20 cellular contexts compared by ENCODE assay signal in the genomic region with DNA sequence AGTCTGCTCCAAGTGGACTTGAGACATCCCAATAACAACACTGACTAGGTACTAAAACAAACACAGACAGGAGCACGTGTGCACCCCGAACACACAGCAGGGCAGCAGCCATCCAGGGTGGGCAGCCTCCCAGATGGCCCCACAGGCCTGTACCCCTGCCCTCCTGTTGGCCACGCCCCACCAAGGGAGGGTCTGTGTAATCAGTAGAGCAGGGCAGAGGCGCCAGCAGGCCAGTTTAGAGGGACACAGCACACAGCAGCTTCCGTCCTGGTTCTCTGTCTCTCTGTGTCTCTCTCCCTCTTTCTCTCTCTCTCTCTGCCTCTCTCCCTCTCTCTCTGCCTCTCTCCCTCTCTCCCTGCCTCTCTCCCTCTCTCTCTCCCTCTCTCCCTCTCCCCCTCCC. TPM values are rescaled to one million over a fixed set of nuclear protein-coding genes. Genes with fewer than 3 reads are reported as not detected.
DNase-seq lines count a peak whose midpoint lies in the region; ATAC-seq and TF ChIP-seq lines count a peak whose summit lies in the region.
"Had no signal": no experiment of that assay in that cellular context is flagged by ENCODE, and none has a peak within 500 bp of the region (broad histone marks: within the 10 kb centered on the region; RNA-seq: fewer than 3 reads in every experiment).

No MANE protein-coding gene starts in this region.

- DNase-seq in ACHN (peak; percentile 31), SJCRH30 (peak; percentile 81 to 82), left colon (peak; percentile 53 to 61), HPDE6-E6E7 (ENCODE audit: extremely low spot score) (no peak), A673 (ENCODE audit: low spot score) (no peak)
- DNase-seq: activated CD4-positive, alpha-beta T cell treated with anti-CD3 and anti-CD28 coated beads, Interleukin-2, amount 50 U/mL, for 1 hour; activated naive CD4-positive, alpha-beta T cell treated with Interleukin-2 at 50 U/mL for 16 hours; AML-193; anterior cingulate cortex; heart left ventricle; immature natural killer cell; lower lobe of right lung; NCI-H1694; NCI-H446; stimulated activated CD4-positive, alpha-beta T cell treated with anti-CD3 and anti-CD28 coated beads, Interleukin-4, amount 100 ng/mL, for 1 hour had no signal

- H3K4me1 ChIP-seq in HEK293 (ENCODE audit: control insufficient read depth, insufficient read depth, low read length) (peaks cover 11% of the 10 kb centered on the region), SJCRH30 (peaks cover 35% of the 10 kb centered on the region), A673 (ENCODE audit: insufficient read depth, low read length, poor library complexity, severe bottlenecking) (peaks cover 40% of the 10 kb centered on the region)

- intact Hi-C loops in left colon (cut with DNase I, micrococcal nuclease) (no loop called here), A673 (cut with micrococcal nuclease; ENCODE audit: unreplicated experiment) (no loop called here)

- peak; percentile 39 for ATAC-seq in left colon
- no peak for ATAC-seq in HG02970 (IDR thresholded peaks at IDR 0.05; ENCODE audit: low FRiP score, unreplicated experiment)
- no peak for ATAC-seq in GM18517 (IDR thresholded peaks at IDR 0.05; ENCODE audit: unreplicated experiment)
- ATAC-seq: heart left ventricle, pancreas had no signal

- H3K27ac ChIP-seq in HEK293 (ENCODE audit: extremely low read depth, low read depth, low read length), result no peak overlapping the region
- no peak overlapping the region for H3K27ac ChIP-seq in SJCRH30
- no peak overlapping the region for H3K27ac ChIP-seq in A673 (ENCODE audit: low read depth, low read length, poor library complexity, severe bottlenecking)
- H3K27ac ChIP-seq: heart left ventricle, lower lobe of right lung, pancreas had no signal

- H3K27me3 ChIP-seq in SJCRH30, result no peaks in the 10 kb centered on the region; the same call in 1 of the 2 replicates
- no peaks in the 10 kb centered on the region for H3K27me3 ChIP-seq in A673 (replicated peaks; ENCODE audit: insufficient read depth, low read depth, low read length, poor library complexity)
- H3K27me3 ChIP-seq: heart left ventricle, pancreas had no signal

- CTCF ChIA-PET in HEK293 (lab: Yijun Ruan, JAX) (no interaction called here), A673 (lab: Charles Lee) (no interaction called here)

- BruUV-seq in A673 (replicated peaks; lab: Mats Ljungman, UMichigan), result no TSS peak

- in situ Hi-C loops in ACHN (cut with HindIII; ENCODE audit: low pct_ligation_motif_present, low pct_unique_long_range_greater_than_20kb, low sequenced_read_pairs), result no loop called here

- no peaks in the 10 kb centered on the region for H3K36me3 ChIP-seq in HEK293 (ENCODE audit: control insufficient read depth in 2 of 2, insufficient read depth in 1 of 2, low read length in 2 of 2)
- H3K36me3 ChIP-seq in SJCRH30, result no peaks in the 10 kb centered on the region
- no peaks in the 10 kb centered on the region for H3K36me3 ChIP-seq in A673 (ENCODE audit: insufficient read depth, low read length, poor library complexity, severe bottlenecking)
- H3K36me3 ChIP-seq: heart left ventricle, lower lobe of right lung, pancreas had no signal

- H3K4me3 ChIP-seq in HEK293 (ENCODE audit: low read depth, low read length), result no peak overlapping the region
- no peak overlapping the region for H3K4me3 ChIP-seq in SJCRH30
- no peak overlapping the region for H3K4me3 ChIP-seq in A673 (ENCODE audit: low read depth, low read length, poor library complexity, severe bottlenecking)
- H3K4me3 ChIP-seq: heart left ventricle, lower lobe of right lung, pancreas had no signal

- H3K9me3 ChIP-seq in HEK293 (ENCODE audit: control insufficient read depth, insufficient read depth, low read depth, low read length) (no peaks in the 10 kb centered on the region), SJCRH30 (replicated peaks) (no peaks in the 10 kb centered on the region), A673 (ENCODE audit: low read depth, low read length, poor library complexity, severe bottlenecking) (no peaks in the 10 kb centered on the region)
- H3K9me3 ChIP-seq: heart left ventricle, lower lobe of right lung, pancreas had no signal

- POLR2A ChIA-PET in HEK293 (lab: Yijun Ruan, JAX), result interaction anchor here (0.9 to 4.1 kb wide), 6 partner anchors 9 to 21 kb away, joined by 3 to 27 read pairs (median 14); a partner anchor contains a TSS
- POLR2A ChIA-PET in A673 (lab: Charles Lee; ENCODE audit: low non-redundant PET), result no interaction called here

- TF ChIP-seq CTCF in HEK293 (tag by site-specific recombination; IDR thresholded peaks at IDR 0.05) (no peak), A673 (conservative IDR thresholded peaks at IDR 0.05; ENCODE audit: low read depth, low read length) (no peak)

TF ChIP-seq in HEK293, 187 proteins besides CTCF, POLR2A, EP300 and RAD21 (continues in another document):
- TF ChIP-seq ZNF133 (tag by site-specific recombination; IDR thresholded peaks at IDR 0.05), result no peak
- no peak for TF ChIP-seq ZNF211 (tag by site-specific recombination; IDR thresholded peaks at IDR 0.05; ENCODE audit: low read depth)
- TF ChIP-seq, protein P1, sequence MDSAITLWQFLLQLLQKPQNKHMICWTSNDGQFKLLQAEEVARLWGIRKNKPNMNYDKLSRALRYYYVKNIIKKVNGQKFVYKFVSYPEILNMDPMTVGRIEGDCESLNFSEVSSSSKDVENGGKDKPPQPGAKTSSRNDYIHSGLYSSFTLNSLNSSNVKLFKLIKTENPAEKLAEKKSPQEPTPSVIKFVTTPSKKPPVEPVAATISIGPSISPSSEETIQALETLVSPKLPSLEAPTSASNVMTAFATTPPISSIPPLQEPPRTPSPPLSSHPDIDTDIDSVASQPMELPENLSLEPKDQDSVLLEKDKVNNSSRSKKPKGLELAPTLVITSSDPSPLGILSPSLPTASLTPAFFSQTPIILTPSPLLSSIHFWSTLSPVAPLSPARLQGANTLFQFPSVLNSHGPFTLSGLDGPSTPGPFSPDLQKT (IDR thresholded peaks at IDR 0.05; ENCODE audit: borderline replicate concordance, low read depth, low read length), result no peak
- TF ChIP-seq, protein P2, sequence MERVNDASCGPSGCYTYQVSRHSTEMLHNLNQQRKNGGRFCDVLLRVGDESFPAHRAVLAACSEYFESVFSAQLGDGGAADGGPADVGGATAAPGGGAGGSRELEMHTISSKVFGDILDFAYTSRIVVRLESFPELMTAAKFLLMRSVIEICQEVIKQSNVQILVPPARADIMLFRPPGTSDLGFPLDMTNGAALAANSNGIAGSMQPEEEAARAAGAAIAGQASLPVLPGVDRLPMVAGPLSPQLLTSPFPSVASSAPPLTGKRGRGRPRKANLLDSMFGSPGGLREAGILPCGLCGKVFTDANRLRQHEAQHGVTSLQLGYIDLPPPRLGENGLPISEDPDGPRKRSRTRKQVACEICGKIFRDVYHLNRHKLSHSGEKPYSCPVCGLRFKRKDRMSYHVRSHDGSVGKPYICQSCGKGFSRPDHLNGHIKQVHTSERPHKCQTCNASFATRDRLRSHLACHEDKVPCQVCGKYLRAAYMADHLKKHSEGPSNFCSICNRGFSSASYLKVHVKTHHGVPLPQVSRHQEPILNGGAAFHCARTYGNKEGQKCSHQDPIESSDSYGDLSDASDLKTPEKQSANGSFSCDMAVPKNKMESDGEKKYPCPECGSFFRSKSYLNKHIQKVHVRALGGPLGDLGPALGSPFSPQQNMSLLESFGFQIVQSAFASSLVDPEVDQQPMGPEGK (tag by site-specific recombination; IDR thresholded peaks at IDR 0.05), result peak; percentile 24; the same call in 1 of the 2 replicates
- peak; percentile 56; the same call in 1 of the 2 replicates for TF ChIP-seq ZNF121 (tag by site-specific recombination; IDR thresholded peaks at IDR 0.05)
- TF ChIP-seq GLIS1 (tag by site-specific recombination; IDR thresholded peaks at IDR 0.05), result peak; percentile 99
- TF ChIP-seq REPIN1 (tag by site-specific recombination; IDR thresholded peaks at IDR 0.05; ENCODE audit: low read depth), result no peak
- TF ChIP-seq GLIS2 (tag by site-specific recombination; IDR thresholded peaks at IDR 0.05), result peak; percentile 89
- TF ChIP-seq, protein P3, sequence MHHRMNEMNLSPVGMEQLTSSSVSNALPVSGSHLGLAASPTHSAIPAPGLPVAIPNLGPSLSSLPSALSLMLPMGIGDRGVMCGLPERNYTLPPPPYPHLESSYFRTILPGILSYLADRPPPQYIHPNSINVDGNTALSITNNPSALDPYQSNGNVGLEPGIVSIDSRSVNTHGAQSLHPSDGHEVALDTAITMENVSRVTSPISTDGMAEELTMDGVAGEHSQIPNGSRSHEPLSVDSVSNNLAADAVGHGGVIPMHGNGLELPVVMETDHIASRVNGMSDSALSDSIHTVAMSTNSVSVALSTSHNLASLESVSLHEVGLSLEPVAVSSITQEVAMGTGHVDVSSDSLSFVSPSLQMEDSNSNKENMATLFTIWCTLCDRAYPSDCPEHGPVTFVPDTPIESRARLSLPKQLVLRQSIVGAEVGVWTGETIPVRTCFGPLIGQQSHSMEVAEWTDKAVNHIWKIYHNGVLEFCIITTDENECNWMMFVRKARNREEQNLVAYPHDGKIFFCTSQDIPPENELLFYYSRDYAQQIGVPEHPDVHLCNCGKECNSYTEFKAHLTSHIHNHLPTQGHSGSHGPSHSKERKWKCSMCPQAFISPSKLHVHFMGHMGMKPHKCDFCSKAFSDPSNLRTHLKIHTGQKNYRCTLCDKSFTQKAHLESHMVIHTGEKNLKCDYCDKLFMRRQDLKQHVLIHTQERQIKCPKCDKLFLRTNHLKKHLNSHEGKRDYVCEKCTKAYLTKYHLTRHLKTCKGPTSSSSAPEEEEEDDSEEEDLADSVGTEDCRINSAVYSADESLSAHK (tag by site-specific recombination; IDR thresholded peaks at IDR 0.05), result no peak
- TF ChIP-seq SP3 (tag by site-specific recombination; IDR thresholded peaks at IDR 0.05), result 0 out of 2 replicates have a peak, but pooled peaks have one; percentile 16
- no peak for TF ChIP-seq HOXD13 (CRISPR knock-in tag; IDR thresholded peaks at IDR 0.05; ENCODE audit: borderline replicate concordance)
- peak; percentile 63; the same call in 1 of the 2 replicates for TF ChIP-seq ZFP69B (tag by site-specific recombination; IDR thresholded peaks at IDR 0.05)
- no peak for TF ChIP-seq IKZF3 (tag by site-specific recombination; IDR thresholded peaks at IDR 0.05)
- no peak for TF ChIP-seq ZNF777 (tag by site-specific recombination; IDR thresholded peaks at IDR 0.05; ENCODE audit: borderline replicate concordance)

RNA-seq across cellular contexts. Expression of a gene that starts 21.4 kb away (rescaled TPM):
- 2,768 and 3,121 TPM in 2 replicates for total RNA-seq in SJCRH30 (2014; rRNA removed; shearing (Covaris generic))
- total RNA-seq in left colon (1,000 to 10,000 TPM; 3,767 to 4,413 TPM), A673 (2021) (2,855 and 3,247 TPM in 2 replicates)

RNA-seq across cellular contexts. Expression of a gene that starts 37.0 kb away (rescaled TPM):
- 0.43 and 0.61 TPM in 2 replicates for total RNA-seq in SJCRH30 (2014; rRNA removed; shearing (Covaris generic))
- total RNA-seq in left colon, result 1 to 10 TPM; 2.3 to 4.9 TPM
- total RNA-seq in A673 (2021), result 0.26 and 0.31 TPM in 2 replicates
- total RNA-seq: MCF 10A had no signal

Comparison
In these comparisons a context has a peak if more than half of its experiments do, and no peak if none do; other contexts are left out.
1. DNase-seq: peak in ACHN (single experiment), SJCRH30 (2 of 2) and left colon (2 of 2); none in HPDE6-E6E7 (single experiment) and A673 (single experiment).